In genomic region chr4:175916636-175917351, GRCh38 we compare ENCODE assay signal across 22 cellular contexts.
A peak's percentile ranks its signal among the peaks of the same experiment; 100 is the strongest.
DNase-seq lines count a peak whose midpoint lies in the region; ATAC-seq and TF ChIP-seq lines count a peak whose summit lies in the region.
"Had no signal": no experiment of that assay in that cellular context is flagged by ENCODE, and none has a peak within 500 bp of the region (broad histone marks: within the 10 kb centered on the region; RNA-seq: fewer than 3 reads in every experiment).

No MANE protein-coding gene starts in this region.

- no peak for ATAC-seq in lower lobe of right lung
- ATAC-seq: PC-3 had no signal

- H3K9me3 ChIP-seq in lower lobe of right lung = no peaks in the 10 kb centered on the region
- H3K9me3 ChIP-seq: SK-N-SH had no signal

- TF ChIP-seq CTCF in dorsolateral prefrontal cortex (IDR thresholded peaks at IDR 0.05 in 54 of 56, conservative IDR thresholded peaks at IDR 0.05 in 2 of 56; ENCODE audit: low read depth in 1 of 56, partially characterized antibody in 56 of 56) = no peak
- no peak for TF ChIP-seq CTCF in lower lobe of right lung (IDR thresholded peaks at IDR 0.05)

- H3K36me3 ChIP-seq in lower lobe of right lung = no peaks in the 10 kb centered on the region

- peak; percentile 90 for DNase-seq in NCI-H82 (lab: John Stamatoyannopoulos, UW)
- DNase-seq in dorsolateral prefrontal cortex = no peak
- peak; percentile 82 for DNase-seq in kidney glomerular epithelial cell (lab: John Stamatoyannopoulos, UW)
- no peak for DNase-seq in lower lobe of right lung
- DNase-seq in NCI-H1436 treated with DMSO at 0.1 percent for 48 hours (lab: John Stamatoyannopoulos, UW) = no peak
- no peak for DNase-seq in NCI-H1694 (lab: John Stamatoyannopoulos, UW)
- no peak for DNase-seq in activated naive CD4-positive, alpha-beta T cell treated with Interleukin-2 at 50 U/mL for 16 hours
- DNase-seq: DMS153; DND-41; HCEC 1CT; IMR-90; KG1; MM.1S; NCI-H1694 treated with DMSO at 0.1 percent for 48 hours; NCI-H2081 treated with DMSO at 0.1 percent for 48 hours; NCI-H2171; NCI-H226; NCI-H510A treated with DMSO at 0.1 percent for 48 hours; NCI-H748 treated with DMSO at 0.1 percent for 48 hours; NK-92 treated with Interleukin-12 subunit alpha and Interleukin-12 subunit beta, amount 100 ng/mL, for 24 hours; PC-3; SK-N-SH had no signal

- H3K27me3 ChIP-seq in dorsolateral prefrontal cortex (no peaks in the 10 kb centered on the region), lower lobe of right lung (ENCODE audit: low read depth) (no peaks in the 10 kb centered on the region)

- H3K27ac ChIP-seq in dorsolateral prefrontal cortex = peak overlapping the region in 43 of 59 donors; percentile 3 to 76 (median 52)
- no peak overlapping the region for H3K27ac ChIP-seq in lower lobe of right lung

- intact Hi-C loops in dorsolateral prefrontal cortex (cut with DNase I) = no loop called here
- intact Hi-C loops in lower lobe of right lung (cut with DNase I) = no loop called here

- no peaks in the 10 kb centered on the region for H3K4me1 ChIP-seq in lower lobe of right lung

- no peak overlapping the region for H3K4me3 ChIP-seq in dorsolateral prefrontal cortex
- H3K4me3 ChIP-seq in lower lobe of right lung = no peak overlapping the region

Comparison
In these comparisons a context has a peak if more than half of its experiments do, and no peak if none do; other contexts are left out.
1. DNase-seq: peak in NCI-H82 (single experiment) and kidney glomerular epithelial cell (single experiment); none in dorsolateral prefrontal cortex (0 of 10), lower lobe of right lung (single experiment), NCI-H1436 treated with DMSO at 0.1 percent for 48 hours (single experiment), NCI-H1694 (single experiment) and activated naive CD4-positive, alpha-beta T cell treated with Interleukin-2 at 50 U/mL for 16 hours (single experiment).